Comparison of ENCODE assay signal across 17 cellular contexts in the genomic region with DNA sequence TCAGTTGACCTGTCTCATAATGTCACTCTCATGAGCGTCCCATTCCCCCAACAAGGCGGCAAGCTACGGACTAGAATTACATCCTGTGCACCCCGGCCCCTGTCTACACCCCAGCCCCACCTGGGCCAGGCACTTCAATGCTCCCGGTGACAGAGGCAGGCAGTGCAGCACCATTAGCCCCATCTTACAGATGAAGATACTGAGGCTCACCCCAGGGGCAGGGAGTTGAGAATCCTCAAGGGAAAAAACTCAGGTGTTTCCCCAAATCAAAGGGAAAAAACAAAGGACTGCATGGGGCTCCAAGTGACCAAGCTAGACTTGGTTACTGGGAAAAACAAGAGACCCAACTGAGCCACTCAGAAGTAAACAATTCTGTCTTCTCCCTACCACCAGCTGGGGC. TPM values are rescaled to one million over a fixed set of nuclear protein-coding genes. Genes with fewer than 3 reads are reported as not detected.
DNase-seq lines count a peak whose midpoint lies in the region; FAIRE-seq and TF ChIP-seq lines count a peak whose summit lies in the region.
"Had no signal": no experiment of that assay in that cellular context is flagged by ENCODE, and none has a peak within 500 bp of the region (broad histone marks: within the 10 kb centered on the region; RNA-seq: fewer than 3 reads in every experiment).

No MANE protein-coding gene starts in this region.

- TF ChIP-seq POLR2A in H1 (IDR thresholded peaks at IDR 0.05; ENCODE audit: control extremely low read depth in 1 of 2, low read depth in 2 of 2, low read length in 2 of 2) (no peak), esophagus squamous epithelium (IDR thresholded peaks at IDR 0.05) (no peak), stomach (IDR thresholded peaks at IDR 0.05) (no peak)

- no peak for TF ChIP-seq EP300 in H1 (IDR thresholded peaks at IDR 0.05; ENCODE audit: borderline replicate concordance in 1 of 2, low read depth in 2 of 2, low read length in 2 of 2)
- TF ChIP-seq EP300 in stomach (IDR thresholded peaks at IDR 0.05): no peak

- no peaks in the 10 kb centered on the region for H3K9me2 ChIP-seq in Loucy (replicated peaks; ENCODE audit: low read depth, low read length)

- peak overlapping the region; percentile 64 for H3K4me2 ChIP-seq in Loucy (ENCODE audit: low read depth, low read length, poor library complexity, severe bottlenecking)
- no peak overlapping the region for H3K4me2 ChIP-seq in H1 (ENCODE audit: insufficient read depth in 1 of 2, low read depth in 2 of 2, low read length in 2 of 2)

- peaks cover 8% of the 10 kb centered on the region for H3K23me2 ChIP-seq in H1 (ENCODE audit: low read depth, low read length)

- H3K56ac ChIP-seq in H1 (replicated peaks; ENCODE audit: insufficient read length, low read depth, low read length): no peak overlapping the region

- H3K4me3 ChIP-seq in Loucy (ENCODE audit: low read length, poor library complexity, severe bottlenecking) (no peak overlapping the region), H1 (ENCODE audit: extremely low read depth in 1 of 4, insufficient read depth in 2 of 4, low read depth in 3 of 4, low read length in 4 of 4) (no peak overlapping the region), esophagus squamous epithelium (no peak overlapping the region), stomach (no peak overlapping the region)

- no peak overlapping the region for H3K18ac ChIP-seq in H1 (ENCODE audit: extremely low read depth, low read length)

- no peak overlapping the region for H4K91ac ChIP-seq in H1 (replicated peaks; ENCODE audit: insufficient read length, low read length)

- FAIRE-seq in H1 (lab: Jason Lieb, UNC): no peak
- FAIRE-seq: A204.1, GM12892, GM19239 had no signal

- peaks cover 53% of the 10 kb centered on the region for H3K4me1 ChIP-seq in Loucy (ENCODE audit: insufficient read depth, low read length, poor library complexity, severe bottlenecking)
- H3K4me1 ChIP-seq in H1 (replicated peaks in 1 of 4; ENCODE audit: control insufficient read depth in 3 of 4, insufficient read depth in 4 of 4, low read length in 3 of 4): peaks cover 5 to 12% (median 10%) of the 10 kb centered on the region in 4 experiments
- H3K4me1 ChIP-seq in esophagus squamous epithelium: peaks cover 20 to 73% (median 20%) of the 10 kb centered on the region in 3 donors
- peaks cover 7 to 72% (median 45%) of the 10 kb centered on the region in 4 donors for H3K4me1 ChIP-seq in stomach

- no peak for TF ChIP-seq CTCF in Loucy (conservative IDR thresholded peaks at IDR 0.05; ENCODE audit: low read length)
- TF ChIP-seq CTCF in RWPE1 (conservative IDR thresholded peaks at IDR 0.05; ENCODE audit: low read depth): no peak
- TF ChIP-seq CTCF in H1 (IDR thresholded peaks at IDR 0.05; ENCODE audit: control extremely low read depth in 1 of 3, insufficient read depth in 1 of 3, low read depth in 1 of 3, low read length in 3 of 3): no peak
- TF ChIP-seq CTCF in neural crest cell (conservative IDR thresholded peaks at IDR 0.05): no peak
- no peak for TF ChIP-seq CTCF in esophagus squamous epithelium (IDR thresholded peaks at IDR 0.05)
- TF ChIP-seq CTCF in stomach (IDR thresholded peaks at IDR 0.05): no peak

- DNase-seq in RWPE1 (ENCODE audit: low spot score) (no peak), H1 (ENCODE audit: low read depth in 1 of 2, low spot score in 2 of 2) (no peak), neural crest cell (ENCODE audit: low read depth, low spot score) (no peak), esophagus squamous epithelium (lab: John Stamatoyannopoulos, UW) (no peak), stomach (no peak), HuH-7.5 (ENCODE audit: low spot score) (no peak), AG08395 (ENCODE audit: low spot score) (no peak)
- DNase-seq: BE2C; CD4-positive, alpha-beta memory T cell; DMS79; IMR-90 had no signal

- peaks cover 44% of the 10 kb centered on the region for H4K20me1 ChIP-seq in Loucy (ENCODE audit: insufficient read depth, low read length, poor library complexity, severe bottlenecking)
- peaks cover 2 to 15% of the 10 kb centered on the region in 2 experiments for H4K20me1 ChIP-seq in H1 (replicated peaks in 1 of 2; ENCODE audit: control insufficient read depth in 1 of 2, insufficient read depth in 2 of 2, low read length in 2 of 2)

- peaks cover 50% of the 10 kb centered on the region for H3K4me1 Mint-ChIP-seq in neural crest cell

- H3K27me3 ChIP-seq in Loucy (ENCODE audit: insufficient read depth, low read length, poor library complexity, severe bottlenecking) (no peaks in the 10 kb centered on the region), H1 (replicated peaks in 1 of 4; ENCODE audit: control insufficient read depth in 3 of 4, extremely low read depth in 1 of 4, insufficient read depth in 3 of 4, low read length in 3 of 4) (no peaks in the 10 kb centered on the region), esophagus squamous epithelium (peaks cover 0 to 4% (median 0%) of the 10 kb centered on the region in 4 donors), stomach (peaks cover 0 to 14% (median 0%) of the 10 kb centered on the region in 3 donors)
- H3K27me3 ChIP-seq: BE2C had no signal

- H2BK15ac ChIP-seq in H1 (ENCODE audit: low read length): no peak overlapping the region

- no peaks in the 10 kb centered on the region for H3K9me3 Mint-ChIP-seq in neural crest cell

- no peaks in the 10 kb centered on the region for H3F3A ChIP-seq in Loucy (ENCODE audit: low read depth)

- H3K23ac ChIP-seq in H1 (ENCODE audit: insufficient read length): no peak overlapping the region

- no peak overlapping the region for H3K4ac ChIP-seq in H1 (replicated peaks; ENCODE audit: insufficient read length, low read depth, low read length)

- H2BK120ac ChIP-seq in H1 (replicated peaks; ENCODE audit: low read depth, low read length): no peak overlapping the region

- H3K36me3 Mint-ChIP-seq in neural crest cell (ENCODE audit: low read depth): peaks cover 7% of the 10 kb centered on the region

- no peak overlapping the region for H2BK20ac ChIP-seq in H1 (ENCODE audit: low read length)

- no peak overlapping the region for H4K5ac ChIP-seq in H1 (ENCODE audit: insufficient read length, low read depth, low read length)

- TF ChIP-seq RAD21 in H1 (IDR thresholded peaks at IDR 0.05 in 1 of 2, conservative IDR thresholded peaks at IDR 0.05 in 1 of 2; ENCODE audit: low read depth in 2 of 2, low read length in 2 of 2): no peak

- CTCF ChIA-PET in RWPE1 (lab: Yijun Ruan, JAX): interaction anchor here (0.7 kb wide), 1 partner anchor 339 kb away, joined by 3 read pairs; no protein-coding TSS in a partner anchor
- CTCF ChIA-PET in H1 (lab: Charles Lee; ENCODE audit: partially characterized antibody): interaction anchor here (0.7 to 4.9 kb wide), 4 partner anchors 32 to 75 kb away, joined by 3 to 36 read pairs (median 11); no protein-coding TSS in a partner anchor

- intact Hi-C loops in esophagus squamous epithelium (cut with DNase I) (no loop called here), stomach (cut with DNase I; ENCODE audit: low total_unique reads) (loop anchor here (10.0 kb wide), 1 partner anchor 77 kb away; no protein-coding TSS in a partner anchor)

- H3K27me3 Mint-ChIP-seq in neural crest cell (ENCODE audit: low read depth): no peaks in the 10 kb centered on the region

- no peak overlapping the region for H2AK5ac ChIP-seq in H1 (ENCODE audit: low read depth, low read length)

- POLR2A ChIA-PET in RWPE1 (lab: Yijun Ruan, JAX; ENCODE audit: low non-redundant PET): no interaction called here
- POLR2A ChIA-PET in H1 (lab: Charles Lee; ENCODE audit: partially characterized antibody): interaction anchor here (0.8 to 1.4 kb wide), 3 partner anchors 8 to 27 kb away, joined by 3 to 4 read pairs (median 3); no protein-coding TSS in a partner anchor

- H3K9ac ChIP-seq in Loucy (ENCODE audit: low read depth, low read length, poor library complexity, severe bottlenecking): no peak overlapping the region
- H3K9ac ChIP-seq in H1 (replicated peaks in 1 of 4; ENCODE audit: extremely low read depth in 1 of 4, low read depth in 3 of 4, low read length in 3 of 4): no peak overlapping the region

- H3K79me2 ChIP-seq in Loucy (ENCODE audit: insufficient read depth, low read length): peaks cover 86% of the 10 kb centered on the region
- peaks cover 14 to 82% of the 10 kb centered on the region in 2 experiments; a peak in 3 of 4 replicates for H3K79me2 ChIP-seq in H1 (ENCODE audit: control insufficient read depth in 1 of 2, insufficient read depth in 2 of 2, low read length in 2 of 2)

- peaks cover 16% of the 10 kb centered on the region for H3K79me1 ChIP-seq in H1 (ENCODE audit: low read depth, low read length)

- WGBS in H1 (ENCODE audit: extremely low coverage in 1 of 2, insufficient coverage in 1 of 2, insufficient read length in 1 of 2, insufficient replicate concordance in 2 of 2, low coverage in 1 of 2, low lambda C conversion rate in 2 of 2, missing lambda C conversion rate in 1 of 2), 2 experiments: 95% methylated on average over 5 of the region's 5 CpGs; no CpG with 5 or more reads in 1 of the 2 experiments
- WGBS in esophagus squamous epithelium, 2 donors: 94 to 100% methylated on average over 1 to 4 of the region's 5 CpGs
- 93 to 100% (median 97%) methylated on average over 5 of the region's 5 CpGs for WGBS in stomach, 5 donors

- H3K4me3 Mint-ChIP-seq in neural crest cell: peak overlapping the region; percentile 61
- H3K4me3 Mint-ChIP-seq: CD4-positive, alpha-beta memory T cell had no signal

- H2BK5ac ChIP-seq in H1 (ENCODE audit: low read depth, low read length): no peak overlapping the region

- H2BK12ac ChIP-seq in H1 (ENCODE audit: low read depth, low read length): no peak overlapping the region

- H3K14ac ChIP-seq in H1 (ENCODE audit: insufficient read length): no peak overlapping the region

- H3K9me3 ChIP-seq in Loucy (ENCODE audit: insufficient read depth, low read depth, low read length): no peaks in the 10 kb centered on the region
- H3K9me3 ChIP-seq in H1 (ENCODE audit: insufficient read depth in 2 of 2, low read depth in 1 of 2, low read length in 1 of 2): no peaks in the 10 kb centered on the region
- H3K9me3 ChIP-seq in esophagus squamous epithelium: no peaks in the 10 kb centered on the region
- no peaks in the 10 kb centered on the region for H3K9me3 ChIP-seq in stomach
- H3K9me3 ChIP-seq: BE2C had no signal

- H3K36me3 ChIP-seq in Loucy (ENCODE audit: insufficient read depth, low read length) (no peaks in the 10 kb centered on the region), H1 (ENCODE audit: control insufficient read depth in 2 of 4, insufficient read depth in 4 of 4, low read length in 3 of 4) (no peaks in the 10 kb centered on the region; a peak in 1 of 8 replicates), esophagus squamous epithelium (no peaks in the 10 kb centered on the region), stomach (no peaks in the 10 kb centered on the region)
- H3K36me3 ChIP-seq: BE2C had no signal

- H2AFZ ChIP-seq in Loucy (ENCODE audit: low read length) (no peak overlapping the region), H1 (ENCODE audit: low read length) (no peak overlapping the region)

- H4K8ac ChIP-seq in H1 (ENCODE audit: extremely low read depth, insufficient read depth, low read length): no peak overlapping the region

- no peak overlapping the region for H3K27ac Mint-ChIP-seq in neural crest cell (ENCODE audit: unreplicated experiment)

- H3K27ac ChIP-seq in RWPE1 (peak overlapping the region; percentile 59), H1 (ENCODE audit: low read depth, low read length) (no peak overlapping the region), esophagus squamous epithelium (no peak overlapping the region), stomach (no peak overlapping the region)
- H3K27ac ChIP-seq: C4-2B, HL-60 had no signal

RNA-seq across cellular contexts. Expression of a gene that starts 4.5 kb away (rescaled TPM):
- total RNA-seq in H1 (2021; fragmentation: NEBNext Ultra II Directional; extraction: Animal tissue kit (Norgen Biotek cat#: 25700)): 71.4 and 71.8 TPM in 2 replicates
- polyA plus RNA-seq in H1 (2011; rRNA removed): 15.6 and 31.4 TPM in 2 replicates
- polyA plus RNA-seq in H1 (2011; cell fraction: cytosol; rRNA removed): 29.7 TPM
- 105 TPM for polyA plus RNA-seq in H1 (2011; cell fraction: nucleus; rRNA removed)
- polyA plus RNA-seq in H1 (2012, experiment 1 of 2): 37.5 to 47.2 TPM (median 44.9 TPM) in 4 replicates
- 14.3 TPM for polyA plus RNA-seq in H1 (2012, experiment 2 of 2)
- polyA plus RNA-seq in H1 (2013, experiment 1 of 2): 33.3 TPM
- 32.1 TPM for polyA plus RNA-seq in H1 (2013, experiment 2 of 2)
- polyA minus RNA-seq in H1 (2011; rRNA and poly(A)+ RNA removed): 36.3 and 52.4 TPM in 2 replicates
- polyA minus RNA-seq in H1 (2011; cell fraction: cytosol; rRNA and poly(A)+ RNA removed): 34.0 TPM
- 45.7 TPM for polyA minus RNA-seq in H1 (2011; cell fraction: nucleus; rRNA and poly(A)+ RNA removed)
- 82.2 and 87.3 TPM in 2 replicates for total RNA-seq in neural crest cell
- 10 to 100 TPM; 34.1 to 50.9 (median 41.3) TPM for total RNA-seq in esophagus squamous epithelium
- total RNA-seq in stomach: 100 to 1,000 TPM in 1 of 5 donors, 10 to 100 TPM in 4; 32.3 to 134 (median 44.8) TPM
- 10 to 100 TPM in 2 of 3 donors, 1 to 10 TPM in 1; 9.2 to 21.8 (median 11.5) TPM for polyA plus RNA-seq in stomach
